13 cellular contexts compared by ENCODE assay signal in genomic region chr2:88254437-88255081, GRCh38.
"Had no signal": no experiment of that assay in that cellular context is flagged by ENCODE, and none has a peak within 500 bp of the region (broad histone marks: within the 10 kb centered on the region; RNA-seq: fewer than 3 reads in every experiment).

No MANE protein-coding gene starts in this region.

- DNase-seq: activated CD4-positive, alpha-beta T cell treated with anti-CD3 and anti-CD28 coated beads, Interleukin-2, amount 10 ng/mL, durations not matched to agents 24 days and 14 days; activated CD4-positive, CD25-positive, alpha-beta regulatory T cell; activated CD8-positive, alpha-beta memory T cell treated with anti-CD3 and anti-CD28 coated beads, Interleukin-2, amount 50 U/mL, for 4 hours; activated CD8-positive, alpha-beta T cell treated with anti-CD3 and anti-CD28 coated beads, Interleukin-2, amount 10 ng/mL, durations not matched to agents 7 days and 5 days; activated effector memory CD4-positive, alpha-beta T cell treated with anti-CD3 and anti-CD28 coated beads, Interleukin-2, amount 50 U/mL, for 16 hours; activated T-cell treated with anti-CD3 and anti-CD28 coated beads, Interleukin-2, amount 50 U/mL, for 48 hours; central memory CD4-positive, alpha-beta T cell; colonic mucosa; stimulated activated CD4-positive, alpha-beta T cell treated with anti-CD3 and anti-CD28 coated beads, Interleukin-2, amount 100 ng/mL, for 48 hours had no signal

- H3K4me3 ChIP-seq: colonic mucosa, lung had no signal

- H3K9me3 ChIP-seq: colonic mucosa had no signal

- H3K27ac ChIP-seq: colonic mucosa had no signal

- H3K27me3 ChIP-seq: colonic mucosa had no signal

- ATAC-seq: activated CD8-positive, alpha-beta T cell treated with anti-CD3 and anti-CD28 coated beads, Interleukin-2, amount 10 ng/mL, durations not matched to agents 7 days and 5 days; activated naive CD4-positive, alpha-beta T cell treated with anti-CD3 and anti-CD28 coated beads, Interleukin-2, amount 50 U/mL, for 72 hours; esophagus mucosa; stimulated activated memory B cell treated with anti-CD40 and anti-IgM and Interleukin-4, amounts not matched to agents 10 μg/mL and 1 μg/mL and 100 μg/mL, for 72 hours had no signal

- H3K36me3 ChIP-seq: colonic mucosa had no signal

- H3K4me1 ChIP-seq: colonic mucosa had no signal
